In genomic region chr2:157990173-157990572, GRCh38 we compare ENCODE assay signal across 23 cellular contexts.
A peak's percentile ranks its signal among the peaks of the same experiment; 100 is the strongest.
DNase-seq lines count a peak whose midpoint lies in the region; ATAC-seq and TF ChIP-seq lines count a peak whose summit lies in the region.
"Had no signal": no experiment of that assay in that cellular context is flagged by ENCODE, and none has a peak within 500 bp of the region (broad histone marks: within the 10 kb centered on the region; RNA-seq: fewer than 3 reads in every experiment).

No MANE protein-coding gene starts in this region.

- H3K27ac ChIP-seq in HEK293 (ENCODE audit: extremely low read depth, low read depth, low read length) (no peak overlapping the region), SK-N-MC (peak overlapping the region; percentile 63; the same call in 1 of the 2 replicates)
- H3K27ac ChIP-seq: HL-60, upper lobe of left lung had no signal

- H3K9ac ChIP-seq in SK-N-MC (ENCODE audit: insufficient read length): no peak overlapping the region

- no peaks in the 10 kb centered on the region for H3K36me3 ChIP-seq in HEK293 (ENCODE audit: control insufficient read depth in 2 of 2, insufficient read depth in 1 of 2, low read length in 2 of 2)
- H3K36me3 ChIP-seq in SK-N-MC (ENCODE audit: insufficient read depth, low read length): no peaks in the 10 kb centered on the region
- H3K36me3 ChIP-seq: HAP-1, upper lobe of left lung had no signal

- H3K4me1 ChIP-seq in HEK293 (ENCODE audit: control insufficient read depth, insufficient read depth, low read length): no peaks in the 10 kb centered on the region
- H3K4me1 ChIP-seq: HAP-1, upper lobe of left lung had no signal

- no peaks in the 10 kb centered on the region for H3K9me3 Mint-ChIP-seq in progenitor cell of endocrine pancreas (ENCODE audit: low read depth)
- H3K9me3 Mint-ChIP-seq: activated CD4-positive, alpha-beta memory T cell treated with anti-CD3 and anti-CD28 coated beads, Interleukin-2, amount 10 ng/mL, durations not matched to agents 7 days and 5 days; activated T-helper 2 cell treated with anti-CD3 and anti-CD28 coated beads, Interferon-gamma antibody, Interleukin-2, Interleukin-4, amounts not matched to agents 10 μg/mL and 5 μg/mL and 100 μg/mL, durations not matched to agents 14 hours and 24 hours and 36 hours had no signal

- CTCF ChIA-PET in HEK293 (lab: Yijun Ruan, JAX): interaction anchor here (1.1 kb wide), 1 partner anchor 656 kb away, joined by 4 read pairs; no protein-coding TSS in a partner anchor

- ATAC-seq in GM21381 (IDR thresholded peaks at IDR 0.05; ENCODE audit: unreplicated experiment): no peak
- ATAC-seq: activated CD4-positive, CD25-positive, alpha-beta regulatory T cell treated with anti-CD3 and anti-CD28 coated beads, Interleukin-2, amount 50 U/mL, for 24 hours had no signal

- H3K4me3 Mint-ChIP-seq in progenitor cell of endocrine pancreas (ENCODE audit: low read depth): no peak overlapping the region
- H3K4me3 Mint-ChIP-seq: activated CD4-positive, alpha-beta memory T cell treated with anti-CD3 and anti-CD28 coated beads, Interleukin-2, amount 10 ng/mL, durations not matched to agents 7 days and 5 days; CD4-positive, CD25-positive, alpha-beta regulatory T cell had no signal

- H3K9me3 ChIP-seq in HEK293 (ENCODE audit: control insufficient read depth, insufficient read depth, low read depth, low read length) (no peaks in the 10 kb centered on the region), SK-N-MC (ENCODE audit: low read depth, low read length) (no peaks in the 10 kb centered on the region)
- H3K9me3 ChIP-seq: HAP-1, upper lobe of left lung had no signal

- H3K36me3 Mint-ChIP-seq in progenitor cell of endocrine pancreas (ENCODE audit: insufficient read depth): no peaks in the 10 kb centered on the region
- H3K36me3 Mint-ChIP-seq: CD4-positive, CD25-positive, alpha-beta regulatory T cell had no signal

- peak; percentile 38 for DNase-seq in COR-L47 (lab: John Stamatoyannopoulos, UW)
- DNase-seq in SK-N-MC (ENCODE audit: low read depth, low spot score): peak; percentile 96
- peak; percentile 84 for DNase-seq in left kidney (ENCODE audit: low read depth, low spot score)
- no peak for DNase-seq in GM13976 (ENCODE audit: low spot score)
- DNase-seq in progenitor cell of endocrine pancreas (ENCODE audit: low spot score, unreplicated experiment): no peak
- DNase-seq in stimulated activated CD4-positive, alpha-beta T cell treated with anti-CD3 and anti-CD28 coated beads, Interleukin-15, amount 100 ng/mL, for 24 hours: no peak
- DNase-seq: activated CD4-positive, alpha-beta memory T cell treated with anti-CD3 and anti-CD28 coated beads, Interleukin-2, amount 10 ng/mL, durations not matched to agents 7 days and 5 days; CD4-positive, CD25-positive, alpha-beta regulatory T cell; cerebellar nuclear complex; GF-D8; kidney glomerular epithelial cell; NCI-H187; occipital lobe; small intestine; stimulated activated CD4-positive, alpha-beta T cell treated with anti-CD3 and anti-CD28 coated beads, Interleukin-2, amount 100 ng/mL, for 24 hours; T-helper 1 cell; upper lobe of left lung had no signal

- H3K27me3 Mint-ChIP-seq in progenitor cell of endocrine pancreas: peaks cover 3% of the 10 kb centered on the region
- H3K27me3 Mint-ChIP-seq: activated CD4-positive, alpha-beta memory T cell treated with anti-CD3 and anti-CD28 coated beads, Interleukin-2, amount 10 ng/mL, durations not matched to agents 7 days and 5 days had no signal

- in situ Hi-C loops in GM13976 (cut with MboI; ENCODE audit: low sequenced_read_pairs, unreplicated experiment): no loop called here

- H3K27ac Mint-ChIP-seq in progenitor cell of endocrine pancreas: no peak overlapping the region
- H3K27ac Mint-ChIP-seq: activated CD4-positive, alpha-beta memory T cell treated with anti-CD3 and anti-CD28 coated beads, Interleukin-2, amount 10 ng/mL, durations not matched to agents 7 days and 5 days; activated T-helper 2 cell treated with anti-CD3 and anti-CD28 coated beads, Interferon-gamma antibody, Interleukin-2, Interleukin-4, amounts not matched to agents 10 μg/mL and 5 μg/mL and 100 μg/mL, durations not matched to agents 14 hours and 24 hours and 36 hours had no signal

- TF ChIP-seq CTCF in HEK293 (tag by site-specific recombination; IDR thresholded peaks at IDR 0.05) (no peak), GM13976 (IDR thresholded peaks at IDR 0.05; ENCODE audit: borderline replicate concordance, control extremely low read depth, extremely low read depth, insufficient read depth, missing control alignments) (no peak), progenitor cell of endocrine pancreas (IDR thresholded peaks at IDR 0.05; ENCODE audit: unreplicated experiment) (no peak)

- H3K4me1 Mint-ChIP-seq in progenitor cell of endocrine pancreas (ENCODE audit: low read depth): no peaks in the 10 kb centered on the region
- H3K4me1 Mint-ChIP-seq: activated CD4-positive, alpha-beta memory T cell treated with anti-CD3 and anti-CD28 coated beads, Interleukin-2, amount 10 ng/mL, durations not matched to agents 7 days and 5 days had no signal

- POLR2A ChIA-PET in HEK293 (lab: Yijun Ruan, JAX): interaction anchor here (0.5 kb wide), 1 partner anchor 1796 kb away, joined by 3 read pairs; no protein-coding TSS in a partner anchor

- H3K4me3 ChIP-seq in HEK293 (ENCODE audit: low read depth, low read length) (no peak overlapping the region), SK-N-MC (peak overlapping the region; percentile 54)
- H3K4me3 ChIP-seq: HAP-1, upper lobe of left lung had no signal

TF ChIP-seq in HEK293, 187 proteins besides CTCF, POLR2A, EP300 and RAD21:
- TF ChIP-seq ZNF776 (tag by site-specific recombination; IDR thresholded peaks at IDR 0.05; ENCODE audit: borderline replicate concordance): no peak
- peak; percentile 28; the same call in 1 of the 2 replicates for TF ChIP-seq FEZF1 (tag by site-specific recombination; IDR thresholded peaks at IDR 0.05)
- TF ChIP-seq ZNF133 (tag by site-specific recombination; IDR thresholded peaks at IDR 0.05): no peak
- TF ChIP-seq KLF9 (tag by site-specific recombination; IDR thresholded peaks at IDR 0.05; ENCODE audit: low read depth): no peak
- TF ChIP-seq, protein P1, sequence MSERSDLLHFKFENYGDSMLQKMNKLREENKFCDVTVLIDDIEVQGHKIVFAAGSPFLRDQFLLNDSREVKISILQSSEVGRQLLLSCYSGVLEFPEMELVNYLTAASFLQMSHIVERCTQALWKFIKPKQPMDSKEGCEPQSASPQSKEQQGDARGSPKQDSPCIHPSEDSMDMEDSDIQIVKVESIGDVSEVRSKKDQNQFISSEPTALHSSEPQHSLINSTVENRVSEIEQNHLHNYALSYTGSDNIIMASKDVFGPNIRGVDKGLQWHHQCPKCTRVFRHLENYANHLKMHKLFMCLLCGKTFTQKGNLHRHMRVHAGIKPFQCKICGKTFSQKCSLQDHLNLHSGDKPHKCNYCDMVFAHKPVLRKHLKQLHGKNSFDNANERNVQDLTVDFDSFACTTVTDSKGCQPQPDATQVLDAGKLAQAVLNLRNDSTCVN (tag by site-specific recombination; optimal IDR thresholded peaks at IDR 0.05): no peak
- peak; percentile 53; the same call in 1 of the 2 replicates for TF ChIP-seq ZNF341 (tag by site-specific recombination; IDR thresholded peaks at IDR 0.05; ENCODE audit: low read depth)
- TF ChIP-seq ZNF791 (tag by site-specific recombination; IDR thresholded peaks at IDR 0.05): no peak

Comparison
In these comparisons a context has a peak if more than half of its experiments do, and no peak if none do; other contexts are left out.
1. DNase-seq: peak in COR-L47 (single experiment), SK-N-MC (single experiment) and left kidney (single experiment); none in GM13976 (single experiment), progenitor cell of endocrine pancreas (single experiment) and stimulated activated CD4-positive, alpha-beta T cell treated with anti-CD3 and anti-CD28 coated beads, Interleukin-15, amount 100 ng/mL, for 24 hours (single experiment).